ENCODE assay signal across 8 cellular contexts in genomic region chr12:111405149-111405855, GRCh38. TPM values are rescaled to one million over a fixed set of nuclear protein-coding genes. Genes with fewer than 3 reads are reported as not detected.
DNase-seq lines count a peak whose midpoint lies in the region; ATAC-seq, FAIRE-seq and TF ChIP-seq lines count a peak whose summit lies in the region.

No MANE protein-coding gene starts in this region.

- no peaks in the 10 kb centered on the region for H3K9me3 ChIP-seq in HUES6 (ENCODE audit: control insufficient read depth, insufficient read depth, low read depth, low read length)
- no peaks in the 10 kb centered on the region for H3K9me3 ChIP-seq in endodermal cell (ENCODE audit: control insufficient read depth, low read length)
- H3K9me3 ChIP-seq in mesodermal cell (ENCODE audit: control insufficient read depth, low read length): no peaks in the 10 kb centered on the region

- H3K4me3 Mint-ChIP-seq in endodermal cell: peak overlapping the region; percentile 59

- H3K36me3 Mint-ChIP-seq in endodermal cell (ENCODE audit: low read depth): no peaks in the 10 kb centered on the region

- no peak for FAIRE-seq in D721Med (lab: Jason Lieb, UNC)

- no peaks in the 10 kb centered on the region for H3K9me3 Mint-ChIP-seq in endodermal cell

- peaks cover 26% of the 10 kb centered on the region for H3K27me3 Mint-ChIP-seq in endodermal cell (ENCODE audit: insufficient read depth)

- H3K27ac ChIP-seq in HUES6 (ENCODE audit: low read depth, low read length) (peak overlapping the region; percentile 96), endodermal cell (ENCODE audit: low read depth, low read length) (no peak overlapping the region), mesodermal cell (ENCODE audit: low read depth, low read length, severe bottlenecking) (peak overlapping the region; percentile 98)

- DNase-seq in D721Med (ENCODE audit: insufficient read length, low spot score) (peak; percentile 99), NOMO-1 treated with dmso at 0.1 percent for 144 hours (lab: John Stamatoyannopoulos, UW; ENCODE audit: unreplicated experiment) (peak; percentile 96), endodermal cell (peak; percentile 100)
- DNase-seq in activated CD8-positive, alpha-beta memory T cell treated with anti-CD3 and anti-CD28 coated beads, Interleukin-2, amount 50 U/mL, for 1 hour (ENCODE audit: extremely low read depth): peak; percentile 95
- peak; percentile 98 to 100 for DNase-seq in stimulated activated CD8-positive, alpha-beta memory T cell treated with anti-CD3 and anti-CD28 coated beads, Interleukin-15, amount 100 ng/mL, for 4 hours (ENCODE audit: low read depth in 2 of 2)

- peak overlapping the region; percentile 91 for H3K27ac Mint-ChIP-seq in endodermal cell

- peak; percentile 62 for ATAC-seq in GM21423 (IDR thresholded peaks at IDR 0.05; ENCODE audit: unreplicated experiment)

- 0 to 1% methylated on average over 20 to 59 of the region's 59 CpGs for WGBS in endodermal cell (ENCODE audit: insufficient coverage in 1 of 2, insufficient read length in 1 of 2), 2 experiments
- 1% methylated on average over 43 to 53 of the region's 59 CpGs for WGBS in mesodermal cell (ENCODE audit: insufficient coverage in 2 of 2), 2 experiments

- H3K9ac ChIP-seq in HUES6 (ENCODE audit: low read length) (peak overlapping the region; percentile 88), endodermal cell (ENCODE audit: extremely low read depth, low read length, poor library complexity, severe bottlenecking) (peak overlapping the region; percentile 66)

- H3K36me3 ChIP-seq in HUES6 (ENCODE audit: control insufficient read depth, insufficient read depth, low read length): no peaks in the 10 kb centered on the region
- no peaks in the 10 kb centered on the region for H3K36me3 ChIP-seq in endodermal cell (ENCODE audit: control insufficient read depth, insufficient read depth, low read length)
- peaks cover 6% of the 10 kb centered on the region for H3K36me3 ChIP-seq in mesodermal cell (ENCODE audit: control insufficient read depth, insufficient read depth, low read length)

- H3K4me3 ChIP-seq in HUES6 (ENCODE audit: low read depth, low read length): peak overlapping the region; percentile 90
- peak overlapping the region; percentile 69 for H3K4me3 ChIP-seq in endodermal cell (ENCODE audit: low read length)
- peak overlapping the region; percentile 90 for H3K4me3 ChIP-seq in mesodermal cell (ENCODE audit: extremely low read depth, insufficient read depth, low read length, poor library complexity, severe bottlenecking)

- no peaks in the 10 kb centered on the region for H3K27me3 ChIP-seq in HUES6 (ENCODE audit: control insufficient read depth, insufficient read depth, low read length)
- peaks cover 6% of the 10 kb centered on the region for H3K27me3 ChIP-seq in endodermal cell (ENCODE audit: control insufficient read depth, insufficient read depth, low read length, poor library complexity, severe bottlenecking)

- H3K4me1 ChIP-seq in HUES6 (ENCODE audit: control insufficient read depth, insufficient read depth, low read length): peaks cover 52% of the 10 kb centered on the region
- peaks cover 9% of the 10 kb centered on the region for H3K4me1 ChIP-seq in endodermal cell (ENCODE audit: control insufficient read depth, insufficient read depth, low read length)
- H3K4me1 ChIP-seq in mesodermal cell (ENCODE audit: control insufficient read depth, insufficient read depth, low read length, poor library complexity, severe bottlenecking): peaks cover 44% of the 10 kb centered on the region

- TF ChIP-seq CTCF in D721Med (IDR thresholded peaks at IDR 0.05; ENCODE audit: insufficient read depth, missing control alignments) (peak; percentile 32), endodermal cell (conservative IDR thresholded peaks at IDR 0.05) (peak; percentile 83)

- H3K4me1 Mint-ChIP-seq in endodermal cell: peaks cover 24% of the 10 kb centered on the region

RNA-seq across cellular contexts. Expression of gene SH2B3, which starts 0.4 kb away (rescaled TPM):
- 1 to 10 TPM; 6.8 to 6.9 TPM for total RNA-seq in endodermal cell
- polyA plus RNA-seq in endodermal cell (2013, experiment 1 of 2): 6.2 TPM
- 5.0 TPM for polyA plus RNA-seq in endodermal cell (2013, experiment 2 of 2)
- polyA plus RNA-seq in mesodermal cell (2013, experiment 1 of 2): 25.4 TPM
- 21.4 TPM for polyA plus RNA-seq in mesodermal cell (2013, experiment 2 of 2)

RNA-seq across cellular contexts. Expression of gene PHETA1, which starts 36.4 kb away (rescaled TPM):
- total RNA-seq in endodermal cell: 10 to 100 TPM; 15.0 to 19.2 TPM
- polyA plus RNA-seq in endodermal cell (2013, experiment 1 of 2): 11.7 TPM
- 11.6 TPM for polyA plus RNA-seq in endodermal cell (2013, experiment 2 of 2)
- polyA plus RNA-seq in mesodermal cell (2013, experiment 1 of 2): 10.8 TPM
- 6.9 TPM for polyA plus RNA-seq in mesodermal cell (2013, experiment 2 of 2)
